8 cellular contexts compared by ENCODE assay signal in genomic region chr9:29213374-29214161, GRCh38. TPM values are rescaled to one million over a fixed set of nuclear protein-coding genes. Genes with fewer than 3 reads are reported as not detected.
DNase-seq lines count a peak whose midpoint lies in the region; ATAC-seq and TF ChIP-seq lines count a peak whose summit lies in the region.

Gene LINGO2, minus strand, starts transcription at chr9:29213601.

- peaks cover 27% of the 10 kb centered on the region for H4K20me1 ChIP-seq in SK-N-SH (ENCODE audit: insufficient read depth)

- peaks cover 95% of the 10 kb centered on the region for H3K79me2 ChIP-seq in SK-N-SH (ENCODE audit: insufficient read depth)

- peak within 1 kb of the TSS; percentile 96 for H2AFZ ChIP-seq in SK-N-SH (ENCODE audit: low read depth)

- H3K9ac ChIP-seq in SK-N-SH (peak within 1 kb of the TSS; percentile 73), rectal smooth muscle tissue (ENCODE audit: low read length) (no peak within 1 kb of the TSS)

- peaks cover 10% of the 10 kb centered on the region for H3K4me1 Mint-ChIP-seq in activated CD4-positive, alpha-beta T cell treated with anti-CD3 and anti-CD28 coated beads for 36 hours

- H3K4me3 ChIP-seq in SK-N-SH (ENCODE audit: low read depth in 2 of 2, low read length in 1 of 2) = peak within 1 kb of the TSS; percentile 92 to 96
- H3K4me3 ChIP-seq in heart right ventricle = peak within 1 kb of the TSS; percentile 8 to 34 (median 27)
- H3K4me3 ChIP-seq in rectal smooth muscle tissue (ENCODE audit: low read length) = peak within 1 kb of the TSS; percentile 54

- peak within 1 kb of the TSS; percentile 73 to 83 for H3K27ac ChIP-seq in SK-N-SH (ENCODE audit: low read depth in 2 of 2, low read length in 1 of 2)
- no peak within 1 kb of the TSS for H3K27ac ChIP-seq in heart right ventricle
- H3K27ac ChIP-seq in rectal smooth muscle tissue (ENCODE audit: low read depth, low read length) = no peak within 1 kb of the TSS

- peaks cover 10% of the 10 kb centered on the region for H3F3A ChIP-seq in SK-N-SH (replicated peaks; ENCODE audit: insufficient read depth)

- H3K27ac Mint-ChIP-seq in activated CD4-positive, alpha-beta T cell treated with anti-CD3 and anti-CD28 coated beads for 36 hours = no peak within 1 kb of the TSS

- no peaks in the 10 kb centered on the region for H3K9me2 ChIP-seq in SK-N-SH

- H3K4me3 Mint-ChIP-seq in activated CD4-positive, alpha-beta T cell treated with anti-CD3 and anti-CD28 coated beads for 36 hours = peak within 1 kb of the TSS; percentile 26

- peaks cover 12 to 26% of the 10 kb centered on the region in 2 experiments; a peak in 3 of 4 replicates for H3K4me1 ChIP-seq in SK-N-SH (ENCODE audit: control insufficient read depth in 1 of 2, insufficient read depth in 2 of 2, low read depth in 1 of 2, low read length in 1 of 2)
- H3K4me1 ChIP-seq in heart right ventricle = peaks cover 0 to 19% (median 11%) of the 10 kb centered on the region in 9 donors
- peaks cover 7% of the 10 kb centered on the region for H3K4me1 ChIP-seq in rectal smooth muscle tissue (ENCODE audit: control insufficient read depth, insufficient read depth, low read length)

- H3K4me2 ChIP-seq in SK-N-SH = peak within 1 kb of the TSS; percentile 96

- 0% methylated on average over 27 of the region's 59 CpGs for WGBS in SK-N-SH (ENCODE audit: low lambda C conversion rate)
- WGBS in heart right ventricle, 2 donors = 0 to 1% methylated on average over 59 of the region's 59 CpGs

- no peaks in the 10 kb centered on the region for H3K36me3 ChIP-seq in SK-N-SH (replicated peaks in 1 of 2; ENCODE audit: control insufficient read depth in 1 of 2, insufficient read depth in 2 of 2, low read length in 1 of 2)
- no peaks in the 10 kb centered on the region for H3K36me3 ChIP-seq in heart right ventricle
- H3K36me3 ChIP-seq in rectal smooth muscle tissue (ENCODE audit: control insufficient read depth, insufficient read depth, low read length) = no peaks in the 10 kb centered on the region

- CTCF ChIA-PET in activated CD4-positive, alpha-beta T cell treated with anti-CD3 and anti-CD28 coated beads for 36 hours (lab: Charles Lee) = no interaction called here
- CTCF ChIA-PET in SK-N-SH (lab: Yijun Ruan, JAX) = interaction anchor here (0.8 to 3.6 kb wide), 10 partner anchors 18 to 1487 kb away, joined by 3 to 24 read pairs (median 3); no protein-coding TSS in a partner anchor

- TF ChIP-seq EP300 in SK-N-SH (IDR thresholded peaks at IDR 0.05; ENCODE audit: borderline replicate concordance in 1 of 2, low read depth in 1 of 2, low read length in 1 of 2) = no peak

- ATAC-seq in activated CD4-positive, alpha-beta T cell treated with anti-CD3 and anti-CD28 coated beads for 36 hours = no peak
- peak in 2 of 8 donors; percentile 15 to 17 for ATAC-seq in heart right ventricle

- TF ChIP-seq RAD21 in SK-N-SH (IDR thresholded peaks at IDR 0.05; ENCODE audit: low read length) = no peak

- POLR2A ChIA-PET in activated CD4-positive, alpha-beta T cell treated with anti-CD3 and anti-CD28 coated beads for 36 hours (lab: Charles Lee) = no interaction called here
- POLR2A ChIA-PET in SK-N-SH (lab: Yijun Ruan, JAX) = no interaction called here

- TF ChIP-seq CTCF in SK-N-SH (IDR thresholded peaks at IDR 0.05) (no peak), heart right ventricle (IDR thresholded peaks at IDR 0.05) (no peak)

- H3K27me3 Mint-ChIP-seq in activated CD4-positive, alpha-beta T cell treated with anti-CD3 and anti-CD28 coated beads for 36 hours = peaks cover 56% of the 10 kb centered on the region

- intact Hi-C loops in activated CD4-positive, alpha-beta T cell treated with anti-CD3 and anti-CD28 coated beads for 36 hours (cut with DNase I, micrococcal nuclease) = no loop called here
- intact Hi-C loops in heart right ventricle (cut with DNase I) = loop anchor here in 1 of 10 donors (5.0 kb wide), 1 partner anchor 1974 kb away; no protein-coding TSS in a partner anchor

- no peak for DNase-seq in activated CD4-positive, alpha-beta T cell treated with anti-CD3 and anti-CD28 coated beads for 36 hours
- no peak for DNase-seq in activated CD4-positive, alpha-beta T cell treated with anti-CD3 and anti-CD28 coated beads for 48 hours
- DNase-seq in SK-N-SH (peak; percentile 77), heart right ventricle (no peak), cortex of kidney (lab: John Stamatoyannopoulos, UW) (no peak), SW480 (ENCODE audit: low spot score) (no peak)
- DNase-seq in activated CD4-positive, alpha-beta T cell treated with anti-CD3 and anti-CD28 coated beads, Interleukin-2, amount 50 U/mL, for 1 hour = no peak

- no peaks in the 10 kb centered on the region for H3K36me3 Mint-ChIP-seq in activated CD4-positive, alpha-beta T cell treated with anti-CD3 and anti-CD28 coated beads for 36 hours (ENCODE audit: low read depth)

- H3K9me3 ChIP-seq in SK-N-SH (no peaks in the 10 kb centered on the region), heart right ventricle (no peaks in the 10 kb centered on the region)

- H3K27me3 ChIP-seq in SK-N-SH (ENCODE audit: insufficient read depth) = no peaks in the 10 kb centered on the region
- peaks cover 8 to 76% (median 67%) of the 10 kb centered on the region in 7 donors for H3K27me3 ChIP-seq in heart right ventricle
- peaks cover 17% of the 10 kb centered on the region for H3K27me3 ChIP-seq in rectal smooth muscle tissue (ENCODE audit: control insufficient read depth, insufficient read depth, low read length)

- no peaks in the 10 kb centered on the region for H3K9me3 Mint-ChIP-seq in activated CD4-positive, alpha-beta T cell treated with anti-CD3 and anti-CD28 coated beads for 36 hours (ENCODE audit: low read depth)

TF ChIP-seq in SK-N-SH, 30 proteins besides CTCF, POLR2A, EP300 and RAD21:
- TF ChIP-seq TAF1 (IDR thresholded peaks at IDR 0.05; ENCODE audit: borderline replicate concordance, low read depth, low read length) (0 out of 2 replicates have a peak, but pooled peaks have one; percentile 17), YY1 (IDR thresholded peaks at IDR 0.05; ENCODE audit: low read depth) (no peak), SMC3 (IDR thresholded peaks at IDR 0.05; ENCODE audit: low read depth, low read length) (no peak), ELF1 (IDR thresholded peaks at IDR 0.05) (0 out of 2 replicates have a peak, but pooled peaks have one; percentile 11), RXRA (IDR thresholded peaks at IDR 0.05; ENCODE audit: borderline replicate concordance, low read depth) (no peak), NFIC (IDR thresholded peaks at IDR 0.05; ENCODE audit: borderline replicate concordance) (no peak), NRF1 (IDR thresholded peaks at IDR 0.05; ENCODE audit: low read depth, low read length) (peak; percentile 67)

RNA-seq across cellular contexts. Expression of gene LINGO2, which starts in this region (rescaled TPM):
- not detected for total RNA-seq in activated CD4-positive, alpha-beta T cell treated with anti-CD3 and anti-CD28 coated beads for 36 hours
- polyA plus RNA-seq in SK-N-SH (2012; rRNA removed) = 4.3 and 7.6 TPM in 2 replicates
- 5.5 and 5.6 TPM in 2 replicates for polyA plus RNA-seq in SK-N-SH (2012; cell fraction: cytosol; rRNA removed)
- 6.4 and 13.5 TPM in 2 replicates for polyA plus RNA-seq in SK-N-SH (2012; cell fraction: nucleus; rRNA removed)
- total RNA-seq in heart right ventricle = under 1 TPM in 2 of 10 donors, not detected in 8; 0.08 to 0.09 TPM
- under 1 TPM in 1 of 2 donors, not detected in 1; 0.04 TPM for polyA plus RNA-seq in heart right ventricle

Comparison
In these comparisons a context has a peak if more than half of its experiments do, and no peak if none do; other contexts are left out.
1. H3K27ac ChIP-seq: peak in SK-N-SH (2 of 2); none in heart right ventricle (0 of 10) and rectal smooth muscle tissue (single experiment).
2. H3K4me3 ChIP-seq: peak in every context shown above with its lines; median percentile 94 in SK-N-SH; 54 in rectal smooth muscle tissue; 27 in heart right ventricle.